In the genomic region with DNA sequence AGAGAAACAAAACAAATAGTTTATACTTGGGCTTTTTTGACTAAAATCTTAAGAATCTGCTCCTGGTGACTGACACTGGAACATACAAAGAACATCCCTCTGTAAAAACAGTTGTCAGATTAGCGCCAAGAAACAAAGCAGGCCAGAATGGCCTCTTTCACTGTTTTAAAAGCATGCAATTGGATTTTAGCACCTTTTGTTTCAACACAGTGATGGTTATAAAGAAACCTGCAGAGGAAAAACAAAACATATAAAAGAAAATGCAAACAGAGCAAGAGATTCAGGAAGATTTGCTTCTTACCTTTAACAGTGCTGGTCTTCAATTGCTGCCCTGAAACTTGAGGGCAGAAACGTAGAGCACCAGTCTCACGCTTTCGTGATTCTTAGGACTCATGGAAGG, we compare ENCODE assay signal across 1 cellular context.
TF ChIP-seq lines count a peak whose summit lies in the region.

No MANE protein-coding gene starts in this region.

TF ChIP-seq in GM23338, 12 proteins besides CTCF, POLR2A, EP300 and RAD21 (continued from another document):
- TF ChIP-seq, protein P1, sequence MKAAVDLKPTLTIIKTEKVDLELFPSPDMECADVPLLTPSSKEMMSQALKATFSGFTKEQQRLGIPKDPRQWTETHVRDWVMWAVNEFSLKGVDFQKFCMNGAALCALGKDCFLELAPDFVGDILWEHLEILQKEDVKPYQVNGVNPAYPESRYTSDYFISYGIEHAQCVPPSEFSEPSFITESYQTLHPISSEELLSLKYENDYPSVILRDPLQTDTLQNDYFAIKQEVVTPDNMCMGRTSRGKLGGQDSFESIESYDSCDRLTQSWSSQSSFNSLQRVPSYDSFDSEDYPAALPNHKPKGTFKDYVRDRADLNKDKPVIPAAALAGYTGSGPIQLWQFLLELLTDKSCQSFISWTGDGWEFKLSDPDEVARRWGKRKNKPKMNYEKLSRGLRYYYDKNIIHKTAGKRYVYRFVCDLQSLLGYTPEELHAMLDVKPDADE (IDR thresholded peaks at IDR 0.05): no peak
- no peak for TF ChIP-seq EZH2 (IDR thresholded peaks at IDR 0.05; ENCODE audit: low read depth, unreplicated experiment)
